Comparison of ENCODE assay signal across 8 cellular contexts in the genomic region with DNA sequence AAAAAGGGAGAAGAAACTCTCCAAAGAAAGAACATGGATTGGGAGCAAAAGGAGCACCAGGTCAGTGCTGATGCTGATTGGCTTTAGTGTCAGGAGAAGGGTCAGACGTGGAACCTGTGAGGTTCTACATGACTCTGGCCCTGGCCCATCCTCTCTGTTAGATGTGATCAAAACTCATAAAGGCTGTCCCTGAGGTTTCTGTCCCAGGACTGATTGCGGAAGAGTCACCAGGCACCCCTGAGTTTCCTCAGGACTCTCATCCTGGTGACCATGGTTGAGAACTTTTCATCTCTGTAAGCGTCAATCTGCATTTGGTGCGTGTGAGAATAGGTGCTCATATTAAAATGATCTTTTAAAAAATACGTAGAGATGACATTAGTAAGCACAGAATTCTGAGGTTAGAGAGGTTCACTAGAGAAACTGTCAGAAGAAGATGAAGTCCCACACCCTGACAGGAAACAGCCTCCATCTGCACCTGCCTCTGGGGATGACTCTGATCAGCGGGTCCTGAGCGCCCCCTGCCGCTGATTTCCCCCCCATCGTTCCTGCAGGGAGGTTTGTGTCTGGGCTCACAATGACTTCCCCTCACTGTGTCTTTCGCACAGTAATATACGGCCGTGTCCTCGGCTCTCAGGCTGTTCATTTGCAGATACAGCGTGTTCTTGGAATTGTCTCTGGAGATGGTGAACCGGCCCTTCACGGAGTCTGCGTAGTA.
DNase-seq lines count a peak whose midpoint lies in the region; ATAC-seq lines count a peak whose summit lies in the region.

No MANE protein-coding gene starts in this region.

- H3K9me3 Mint-ChIP-seq in stimulated activated naive CD8-positive, alpha-beta T cell treated with anti-CD3 and anti-CD28 coated beads, Interleukin-15, amount 100 ng/mL, for 72 hours, result no peaks in the 10 kb centered on the region

- H3K4me3 Mint-ChIP-seq in stimulated activated naive CD8-positive, alpha-beta T cell treated with anti-CD3 and anti-CD28 coated beads, Interleukin-15, amount 100 ng/mL, for 72 hours, result no peak overlapping the region

- ATAC-seq in stimulated activated naive CD8-positive, alpha-beta T cell treated with anti-CD3 and anti-CD28 coated beads, Interleukin-15, amount 100 ng/mL, for 72 hours, result peak; percentile 60

- peak; percentile 13 for DNase-seq in NCI-H82 (lab: John Stamatoyannopoulos, UW)
- DNase-seq in NCI-H82 treated with DMSO at 0.1 percent for 48 hours (lab: John Stamatoyannopoulos, UW; ENCODE audit: unreplicated experiment), result no peak
- peak; percentile 74 for DNase-seq in activated CD4-positive, CD25-positive, alpha-beta regulatory T cell treated with anti-CD3 and anti-CD28 coated beads, Interleukin-2, amount 50 U/mL, for 72 hours
- DNase-seq in effector CD8-positive, alpha-beta T cell (lab: John Stamatoyannopoulos, UW), result peak; percentile 60
- peak; percentile 66 to 81 for DNase-seq in stimulated activated naive CD8-positive, alpha-beta T cell treated with anti-CD3 and anti-CD28 coated beads, Interleukin-15, amount 100 ng/mL, for 72 hours
- DNase-seq in AG08395 (ENCODE audit: low spot score), result no peak
- DNase-seq in NCI-H2107 treated with DMSO at 0.1 percent for 48 hours (lab: John Stamatoyannopoulos, UW; ENCODE audit: unreplicated experiment), result no peak
- no peak for DNase-seq in NCI-H1930 (lab: John Stamatoyannopoulos, UW)

- H3K27me3 Mint-ChIP-seq in stimulated activated naive CD8-positive, alpha-beta T cell treated with anti-CD3 and anti-CD28 coated beads, Interleukin-15, amount 100 ng/mL, for 72 hours, result peaks cover 55% of the 10 kb centered on the region

- H3K4me1 Mint-ChIP-seq in stimulated activated naive CD8-positive, alpha-beta T cell treated with anti-CD3 and anti-CD28 coated beads, Interleukin-15, amount 100 ng/mL, for 72 hours, result peaks cover 16% of the 10 kb centered on the region

- no peak overlapping the region for H3K27ac Mint-ChIP-seq in stimulated activated naive CD8-positive, alpha-beta T cell treated with anti-CD3 and anti-CD28 coated beads, Interleukin-15, amount 100 ng/mL, for 72 hours

Comparison
In these comparisons a context has a peak if more than half of its experiments do, and no peak if none do; other contexts are left out.
1. DNase-seq: peak in NCI-H82 (single experiment), activated CD4-positive, CD25-positive, alpha-beta regulatory T cell treated with anti-CD3 and anti-CD28 coated beads, Interleukin-2, amount 50 U/mL, for 72 hours (single experiment), effector CD8-positive, alpha-beta T cell (single experiment) and stimulated activated naive CD8-positive, alpha-beta T cell treated with anti-CD3 and anti-CD28 coated beads, Interleukin-15, amount 100 ng/mL, for 72 hours (2 of 2); none in NCI-H82 treated with DMSO at 0.1 percent for 48 hours (single experiment), AG08395 (single experiment), NCI-H2107 treated with DMSO at 0.1 percent for 48 hours (single experiment) and NCI-H1930 (0 of 2).